ENCODE assay signal across 19 cellular contexts in the genomic region with DNA sequence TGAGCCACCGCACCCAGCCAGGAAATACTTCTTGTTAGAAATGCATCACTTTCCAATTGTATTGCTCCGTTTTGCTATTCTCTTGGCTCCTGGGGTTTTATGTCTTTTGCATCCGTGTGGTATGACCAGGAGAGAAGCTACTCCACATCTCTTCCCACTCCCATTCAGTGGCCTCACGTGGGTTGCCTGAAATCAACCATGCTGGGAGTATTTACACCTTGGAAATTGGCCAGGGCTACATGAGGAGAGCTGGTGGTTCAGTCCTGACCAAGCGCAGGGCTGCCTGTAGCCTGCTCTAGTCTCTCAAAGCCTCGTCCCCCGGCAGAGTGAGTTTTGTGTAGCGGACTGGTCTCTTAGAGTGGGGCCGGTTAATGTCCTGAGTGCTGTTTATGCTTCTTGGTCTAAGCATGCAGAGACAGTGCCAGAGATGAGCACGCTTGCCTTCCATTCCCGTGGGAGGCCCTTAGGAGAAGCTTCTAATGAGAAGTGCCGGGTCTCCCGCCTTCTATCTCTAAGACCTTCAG. TPM values are rescaled to one million over a fixed set of nuclear protein-coding genes. Genes with fewer than 3 reads are reported as not detected.
"Had no signal": no experiment of that assay in that cellular context is flagged by ENCODE, and none has a peak within 500 bp of the region (broad histone marks: within the 10 kb centered on the region; RNA-seq: fewer than 3 reads in every experiment).

No MANE protein-coding gene starts in this region.

- H3K36me3 Mint-ChIP-seq: brain had no signal

- H3K36me3 ChIP-seq: heart left ventricle, left lung had no signal

- H3K4me1 ChIP-seq: parathyroid adenoma had no signal

- H3K27me3 ChIP-seq: dorsolateral prefrontal cortex had no signal

- H3K4me1 Mint-ChIP-seq: activated CD4-positive, alpha-beta T cell treated with anti-CD3 and anti-CD28 coated beads, Interleukin-2, amount 10 ng/mL, durations not matched to agents 24 days and 14 days had no signal

- H3K27ac Mint-ChIP-seq: activated CD4-positive, alpha-beta T cell treated with anti-CD3 and anti-CD28 coated beads, Interleukin-2, amount 10 ng/mL, durations not matched to agents 24 days and 14 days; activated CD8-positive, alpha-beta T cell treated with anti-CD3 and anti-CD28 coated beads, Interleukin-2, amount 10 ng/mL, durations not matched to agents 7 days and 5 days; activated naive CD4-positive, alpha-beta T cell treated with anti-CD3 and anti-CD28 coated beads for 36 hours; activated T-cell treated with anti-CD3 and anti-CD28 coated beads, Interleukin-2, amount 50 U/mL, for 24 hours; brain; naive thymus-derived CD4-positive, alpha-beta T cell; T-helper 1 cell treated with Interleukin-12 subunit alpha and Interleukin-12 subunit beta and Interleukin-4 antibody, amounts not matched to agents 30 μg/mL and 1 μg/mL, for 36 hours had no signal

- H2AFZ ChIP-seq: parathyroid adenoma had no signal

- H3K9ac ChIP-seq: parathyroid adenoma had no signal

- H3K9me3 Mint-ChIP-seq: activated CD4-positive, alpha-beta T cell treated with anti-CD3 and anti-CD28 coated beads, Interleukin-2, amount 10 ng/mL, durations not matched to agents 24 days and 14 days; activated naive CD4-positive, alpha-beta T cell treated with anti-CD3 and anti-CD28 coated beads for 36 hours; activated T-cell treated with anti-CD3 and anti-CD28 coated beads, Interleukin-2, amount 50 U/mL, for 24 hours; naive thymus-derived CD4-positive, alpha-beta T cell; T-helper 1 cell treated with Interleukin-12 subunit alpha and Interleukin-12 subunit beta and Interleukin-4 antibody, amounts not matched to agents 30 μg/mL and 1 μg/mL, for 36 hours had no signal

- H3K4me3 Mint-ChIP-seq: activated CD4-positive, alpha-beta T cell treated with anti-CD3 and anti-CD28 coated beads, Interleukin-2, amount 10 ng/mL, durations not matched to agents 24 days and 14 days; activated CD8-positive, alpha-beta T cell treated with anti-CD3 and anti-CD28 coated beads, Interleukin-2, amount 10 ng/mL, durations not matched to agents 7 days and 5 days; activated naive CD4-positive, alpha-beta T cell treated with anti-CD3 and anti-CD28 coated beads for 36 hours; activated T-cell treated with anti-CD3 and anti-CD28 coated beads, Interleukin-2, amount 50 U/mL, for 24 hours; brain; naive thymus-derived CD4-positive, alpha-beta T cell; T-helper 1 cell treated with Interleukin-12 subunit alpha and Interleukin-12 subunit beta and Interleukin-4 antibody, amounts not matched to agents 30 μg/mL and 1 μg/mL, for 36 hours had no signal

- H3K9me3 ChIP-seq: heart left ventricle, left lung had no signal

- H3K27ac ChIP-seq: left lung, parathyroid adenoma had no signal

- H3K4me3 ChIP-seq: dorsolateral prefrontal cortex, heart left ventricle, left lung had no signal

- ATAC-seq: activated CD8-positive, alpha-beta T cell treated with anti-CD3 and anti-CD28 coated beads, Interleukin-2, amount 10 ng/mL, durations not matched to agents 7 days and 5 days; heart left ventricle; left lung; naive thymus-derived CD4-positive, alpha-beta T cell had no signal

- DNase-seq: activated CD4-positive, alpha-beta T cell treated with anti-CD3 and anti-CD28 coated beads, Interleukin-2, amount 10 ng/mL, durations not matched to agents 24 days and 14 days; activated CD8-positive, alpha-beta T cell treated with anti-CD3 and anti-CD28 coated beads, Interleukin-2, amount 10 ng/mL, durations not matched to agents 7 days and 5 days; activated naive CD4-positive, alpha-beta T cell treated with anti-CD3 and anti-CD28 coated beads for 36 hours; activated T-cell treated with anti-CD3 and anti-CD28 coated beads, Interleukin-2, amount 50 U/mL, for 24 hours; caudate nucleus; dorsolateral prefrontal cortex; left lung; mammary epithelial cell; naive thymus-derived CD4-positive, alpha-beta T cell; stimulated activated CD4-positive, alpha-beta T cell treated with anti-CD3 and anti-CD28 coated beads, Interleukin-2, amount 100 ng/mL, for 24 hours; stimulated activated naive CD4-positive, alpha-beta T cell treated with Interleukin-2 at 50 U/mL for 16 hours; trophoblast cell had no signal

RNA-seq across cellular contexts. Expression of a gene that starts 3.8 kb away (rescaled TPM):
- total RNA-seq: activated CD4-positive, alpha-beta T cell treated with anti-CD3 and anti-CD28 coated beads, Interleukin-2, amount 10 ng/mL, durations not matched to agents 24 days and 14 days; activated CD8-positive, alpha-beta T cell treated with anti-CD3 and anti-CD28 coated beads, Interleukin-2, amount 10 ng/mL, durations not matched to agents 7 days and 5 days; activated naive CD4-positive, alpha-beta T cell treated with anti-CD3 and anti-CD28 coated beads for 36 hours; mammary epithelial cell; naive thymus-derived CD4-positive, alpha-beta T cell had no signal
- polyA plus RNA-seq: mammary epithelial cell; naive thymus-derived CD4-positive, alpha-beta T cell had no signal

RNA-seq across cellular contexts. Expression of a gene that starts 58.6 kb away (rescaled TPM):
- total RNA-seq: activated CD4-positive, alpha-beta T cell treated with anti-CD3 and anti-CD28 coated beads, Interleukin-2, amount 10 ng/mL, durations not matched to agents 24 days and 14 days; activated CD8-positive, alpha-beta T cell treated with anti-CD3 and anti-CD28 coated beads, Interleukin-2, amount 10 ng/mL, durations not matched to agents 7 days and 5 days; activated naive CD4-positive, alpha-beta T cell treated with anti-CD3 and anti-CD28 coated beads for 36 hours; frontal cortex; heart left ventricle; kidney epithelial cell; left lung; mammary epithelial cell; naive thymus-derived CD4-positive, alpha-beta T cell; renal cortical epithelial cell had no signal
- polyA plus RNA-seq: heart left ventricle; mammary epithelial cell; naive thymus-derived CD4-positive, alpha-beta T cell had no signal
